ENCODE assay signal across 9 cellular contexts in genomic region chr12:108389544-108389943, GRCh38. TPM values are rescaled to one million over a fixed set of nuclear protein-coding genes. Genes with fewer than 3 reads are reported as not detected.
"Had no signal": no experiment of that assay in that cellular context is flagged by ENCODE, and none has a peak within 500 bp of the region (broad histone marks: within the 10 kb centered on the region; RNA-seq: fewer than 3 reads in every experiment).

No MANE protein-coding gene starts in this region.

- H3K4me3 ChIP-seq: GM23338, HAP-1 had no signal

- H3K4me2 ChIP-seq: GM23338, KMS-11 had no signal

- H3K36me3 ChIP-seq: HAP-1 had no signal

- H3K9me3 ChIP-seq: HAP-1 had no signal

- H3K27ac ChIP-seq: HL-60, KMS-11 had no signal

- DNase-seq: H7, HFFc6, Karpas-422, KBM-7 had no signal

- H3K4me1 ChIP-seq: HAP-1 had no signal

- ATAC-seq: GM23338, HCT116 had no signal

- H3K9ac ChIP-seq: KMS-11 had no signal

RNA-seq across cellular contexts. Expression of gene CMKLR1, which starts 50.4 kb away (rescaled TPM):
- total RNA-seq: HFFc6 had no signal
